Comparison of ENCODE assay signal across 10 cellular contexts in the genomic region with DNA sequence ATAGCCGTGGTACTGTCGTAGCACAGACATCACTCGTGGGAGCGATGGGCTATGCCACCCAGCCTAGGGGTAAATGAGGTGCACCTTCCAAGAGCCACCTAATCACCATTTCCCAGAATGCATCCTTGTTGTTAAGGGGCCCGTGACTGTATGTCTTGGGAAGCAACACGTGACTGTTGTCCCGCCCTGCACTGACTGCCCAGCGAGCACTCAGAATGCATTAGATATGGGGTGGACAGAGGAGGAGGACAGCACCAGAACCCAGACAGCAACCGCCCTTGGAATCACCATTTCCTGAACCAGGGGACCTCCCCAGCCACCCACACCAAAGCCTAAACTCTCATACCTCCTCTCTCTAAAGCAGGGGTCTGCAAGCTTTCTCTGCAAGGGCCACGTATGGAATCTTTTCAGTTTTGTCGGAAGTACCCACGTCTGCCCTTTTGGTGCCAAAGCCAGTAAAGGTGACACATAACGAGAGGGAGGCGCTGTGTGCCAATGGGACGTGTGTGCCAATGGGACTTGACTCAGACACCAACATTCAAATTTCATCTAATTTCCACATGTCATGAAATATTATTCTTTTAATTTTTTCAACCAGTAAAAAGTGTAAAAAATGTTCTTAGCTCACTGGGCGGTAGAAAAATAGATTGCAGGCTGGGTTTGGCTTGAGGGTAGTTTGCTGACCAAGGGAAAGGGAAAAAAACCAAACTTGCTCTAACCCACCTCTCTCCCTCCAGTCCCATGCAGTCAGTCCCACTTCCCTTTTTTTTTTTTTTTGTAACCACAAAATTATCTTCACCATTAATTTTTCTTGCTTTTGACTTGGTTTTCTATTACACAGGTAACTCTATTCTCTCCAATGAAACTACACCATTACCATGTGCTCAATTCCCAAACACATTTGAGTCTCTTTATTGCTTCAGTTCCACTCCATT. TPM values are rescaled to one million over a fixed set of nuclear protein-coding genes. Genes with fewer than 3 reads are reported as not detected.
"Had no signal": no experiment of that assay in that cellular context is flagged by ENCODE, and none has a peak within 500 bp of the region (broad histone marks: within the 10 kb centered on the region; RNA-seq: fewer than 3 reads in every experiment).

No MANE protein-coding gene starts in this region.

RNA-seq across cellular contexts. Expression of a gene that starts 25.6 kb away (rescaled TPM):
- total RNA-seq: activated CD8-positive, alpha-beta T cell treated with anti-CD3 and anti-CD28 coated beads for 36 hours; activated T-helper 2 cell treated with anti-CD3 and anti-CD28 coated beads, Interferon-gamma antibody, Interleukin-2, Interleukin-4, amounts not matched to agents 10 μg/mL and 5 μg/mL and 100 μg/mL, durations not matched to agents 14 hours and 24 hours and 36 hours; adrenal gland; cardiac septum; kidney; lower leg skin; mesenteric fat pad; neural crest cell; ovary; sigmoid colon had no signal
- polyA plus RNA-seq: adrenal gland, ovary, sigmoid colon had no signal

RNA-seq across cellular contexts. Expression of a gene that starts 42.0 kb away (rescaled TPM):
- total RNA-seq: activated CD8-positive, alpha-beta T cell treated with anti-CD3 and anti-CD28 coated beads for 36 hours; activated T-helper 2 cell treated with anti-CD3 and anti-CD28 coated beads, Interferon-gamma antibody, Interleukin-2, Interleukin-4, amounts not matched to agents 10 μg/mL and 5 μg/mL and 100 μg/mL, durations not matched to agents 14 hours and 24 hours and 36 hours; adrenal gland; cardiac septum; kidney; lower leg skin; mesenteric fat pad; neural crest cell; sigmoid colon had no signal
- polyA plus RNA-seq: adrenal gland, ovary, sigmoid colon had no signal
